In the genomic region with DNA sequence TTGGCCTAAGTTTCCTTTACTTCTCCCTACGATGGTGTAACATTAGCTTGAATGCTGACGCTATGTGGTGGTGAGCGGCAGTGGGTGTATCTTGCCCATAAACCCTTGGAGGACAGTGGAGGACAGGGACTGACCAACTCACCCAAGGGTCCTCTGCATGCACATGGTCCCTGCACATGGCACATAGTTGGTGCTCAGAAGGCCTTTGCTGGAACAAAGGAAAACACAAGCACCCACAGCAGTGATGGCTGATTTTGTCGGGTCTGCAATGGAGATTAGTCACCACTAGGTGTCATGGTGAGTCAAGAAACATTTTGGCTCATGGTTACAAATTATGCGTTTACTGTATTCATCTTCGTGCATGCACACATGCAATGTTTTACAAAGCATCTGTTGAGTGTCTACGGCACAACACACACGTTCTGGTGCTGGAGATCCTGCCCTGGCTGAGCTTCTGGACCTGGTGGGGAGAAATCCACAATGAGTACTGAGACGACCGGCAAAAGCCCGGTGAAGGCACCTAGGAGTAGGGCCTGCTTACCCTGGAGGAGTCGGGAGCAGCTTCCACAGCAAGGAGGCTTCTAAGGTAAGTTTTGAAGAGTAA, we compare ENCODE assay signal across 8 cellular contexts. TPM values are rescaled to one million over a fixed set of nuclear protein-coding genes. Genes with fewer than 3 reads are reported as not detected.
A peak's percentile ranks its signal among the peaks of the same experiment; 100 is the strongest.
DNase-seq lines count a peak whose midpoint lies in the region; ATAC-seq and TF ChIP-seq lines count a peak whose summit lies in the region.

No MANE protein-coding gene starts in this region.

- H4K91ac ChIP-seq in neuronal stem cell (ENCODE audit: low read depth, low read length, poor library complexity) = no peak overlapping the region

- TF ChIP-seq CTCF in fibroblast of the aortic adventitia (IDR thresholded peaks at IDR 0.05; ENCODE audit: insufficient read depth, low read length) = peak; percentile 81

- peaks cover 6% of the 10 kb centered on the region for H3K27me3 Mint-ChIP-seq in activated CD4-positive, alpha-beta memory T cell treated with anti-CD3 and anti-CD28 coated beads for 36 hours
- peaks cover 5% of the 10 kb centered on the region for H3K27me3 Mint-ChIP-seq in T-helper 2 cell treated with Interferon-gamma antibody and Interleukin-4, amounts not matched to agents 5 μg/mL and 100 μg/mL, for 36 hours (ENCODE audit: low read depth)

- no peak overlapping the region for H3K18ac ChIP-seq in neuronal stem cell (ENCODE audit: low read length)

- no peak overlapping the region for H3K14ac ChIP-seq in neuronal stem cell (ENCODE audit: low read length)

- no peak overlapping the region for H2AK5ac ChIP-seq in neuronal stem cell (ENCODE audit: low read depth, low read length)

- no peak overlapping the region for H3K23ac ChIP-seq in neuronal stem cell (ENCODE audit: low read depth, low read length, poor library complexity)

- no peaks in the 10 kb centered on the region for H3K36me3 ChIP-seq in neuronal stem cell (replicated peaks in 1 of 2; ENCODE audit: control insufficient read depth in 2 of 2, insufficient read depth in 2 of 2, low read length in 2 of 2)

- no peak overlapping the region for H3K4me3 ChIP-seq in fibroblast of the aortic adventitia (ENCODE audit: low read depth, low read length)
- no peak overlapping the region for H3K4me3 ChIP-seq in neuronal stem cell (ENCODE audit: low read length in 2 of 2)

- H2BK5ac ChIP-seq in neuronal stem cell (ENCODE audit: low read length) = no peak overlapping the region

- CTCF ChIA-PET in activated CD4-positive, alpha-beta memory T cell treated with anti-CD3 and anti-CD28 coated beads for 36 hours (lab: Charles Lee) = interaction anchor here (0.6 to 3.0 kb wide), 26 partner anchors 9 to 599 kb away, joined by 3 to 23 read pairs (median 4); partner anchors contain the start of gene PDCL3

- no peak overlapping the region for H3K27ac Mint-ChIP-seq in activated CD4-positive, alpha-beta memory T cell treated with anti-CD3 and anti-CD28 coated beads for 36 hours
- H3K27ac Mint-ChIP-seq in T-helper 2 cell treated with Interferon-gamma antibody and Interleukin-4, amounts not matched to agents 5 μg/mL and 100 μg/mL, for 36 hours = no peak overlapping the region

- H3K79me1 ChIP-seq in neuronal stem cell (ENCODE audit: low read depth, low read length) = no peaks in the 10 kb centered on the region

- no peak overlapping the region for H3K9ac ChIP-seq in neuronal stem cell (ENCODE audit: low read depth, low read length, poor library complexity)

- H3K27ac ChIP-seq in neuronal stem cell (replicated peaks; ENCODE audit: low read length) = no peak overlapping the region

- no peak overlapping the region for H2BK120ac ChIP-seq in neuronal stem cell (ENCODE audit: low read depth, low read length)

- H3K4ac ChIP-seq in neuronal stem cell (ENCODE audit: low read length) = peak overlapping the region; percentile 14

- peaks cover 2% of the 10 kb centered on the region for H3K4me1 Mint-ChIP-seq in activated CD4-positive, alpha-beta memory T cell treated with anti-CD3 and anti-CD28 coated beads for 36 hours (ENCODE audit: low read depth)
- H3K4me1 Mint-ChIP-seq in T-helper 2 cell treated with Interferon-gamma antibody and Interleukin-4, amounts not matched to agents 5 μg/mL and 100 μg/mL, for 36 hours (ENCODE audit: low read depth) = peaks cover 4% of the 10 kb centered on the region

- no peaks in the 10 kb centered on the region for H3K9me3 ChIP-seq in neuronal stem cell (replicated peaks in 1 of 2; ENCODE audit: control insufficient read depth in 2 of 2, insufficient read depth in 1 of 2, low read depth in 1 of 2, low read length in 2 of 2)

- peak; percentile 38 for DNase-seq in stimulated activated CD4-positive, alpha-beta T cell treated with anti-CD3 and anti-CD28 coated beads, Interleukin-15, amount 100 ng/mL, for 24 hours
- DNase-seq in stimulated activated CD4-positive, alpha-beta T cell treated with anti-CD3 and anti-CD28 coated beads, Interleukin-4, amount 100 ng/mL, for 1 hour = no peak
- DNase-seq in NCI-H146 (lab: John Stamatoyannopoulos, UW) = peak; percentile 13
- peak; percentile 46 for DNase-seq in activated CD4-positive, alpha-beta memory T cell treated with anti-CD3 and anti-CD28 coated beads for 36 hours
- DNase-seq in fibroblast of the aortic adventitia (ENCODE audit: low read depth) = peak; percentile 59
- DNase-seq in neuronal stem cell (ENCODE audit: low spot score) = peak; percentile 40
- DNase-seq in T-helper 2 cell treated with Interferon-gamma antibody and Interleukin-4, amounts not matched to agents 5 μg/mL and 100 μg/mL, for 36 hours (ENCODE audit: low spot score) = no peak

- intact Hi-C loops in activated CD4-positive, alpha-beta memory T cell treated with anti-CD3 and anti-CD28 coated beads for 36 hours (cut with micrococcal nuclease) = loop anchor here (5.0 kb wide), 1 partner anchor 545 kb away; the partner anchor contains the start of gene TBC1D8

- H2AFZ ChIP-seq in neuronal stem cell (ENCODE audit: low read length) = peak overlapping the region; percentile 58

- no peaks in the 10 kb centered on the region for H3K36me3 Mint-ChIP-seq in activated CD4-positive, alpha-beta memory T cell treated with anti-CD3 and anti-CD28 coated beads for 36 hours
- H3K36me3 Mint-ChIP-seq in T-helper 2 cell treated with Interferon-gamma antibody and Interleukin-4, amounts not matched to agents 5 μg/mL and 100 μg/mL, for 36 hours (ENCODE audit: low read depth) = no peaks in the 10 kb centered on the region

- ATAC-seq in GM21360 (IDR thresholded peaks at IDR 0.05; ENCODE audit: unreplicated experiment) = no peak

- H3K4me2 ChIP-seq in neuronal stem cell (ENCODE audit: insufficient read depth, low read length, poor library complexity, severe bottlenecking) = no peak overlapping the region

- H3K4me1 ChIP-seq in neuronal stem cell (ENCODE audit: control insufficient read depth in 2 of 2, insufficient read depth in 1 of 2, low read depth in 1 of 2, low read length in 2 of 2) = peaks cover under 1 to 8% of the 10 kb centered on the region in 2 donors

- POLR2A ChIA-PET in activated CD4-positive, alpha-beta memory T cell treated with anti-CD3 and anti-CD28 coated beads for 36 hours (lab: Charles Lee) = no interaction called here

- no peak overlapping the region for H4K8ac ChIP-seq in neuronal stem cell (ENCODE audit: low read depth, low read length)

- no CpG with 5 or more reads among the region's 12 CpGs for WGBS in neuronal stem cell (ENCODE audit: extremely low coverage in 2 of 2, insufficient read length in 2 of 2, insufficient replicate concordance in 1 of 2), 2 donors

- H3K9me3 Mint-ChIP-seq in activated CD4-positive, alpha-beta memory T cell treated with anti-CD3 and anti-CD28 coated beads for 36 hours = no peaks in the 10 kb centered on the region
- H3K9me3 Mint-ChIP-seq in T-helper 2 cell treated with Interferon-gamma antibody and Interleukin-4, amounts not matched to agents 5 μg/mL and 100 μg/mL, for 36 hours = no peaks in the 10 kb centered on the region

- no peak overlapping the region for H2BK12ac ChIP-seq in neuronal stem cell (ENCODE audit: low read length)

- peak overlapping the region; percentile 13 for H3K4me3 Mint-ChIP-seq in activated CD4-positive, alpha-beta memory T cell treated with anti-CD3 and anti-CD28 coated beads for 36 hours
- no peak overlapping the region for H3K4me3 Mint-ChIP-seq in T-helper 2 cell treated with Interferon-gamma antibody and Interleukin-4, amounts not matched to agents 5 μg/mL and 100 μg/mL, for 36 hours

- H3K27me3 ChIP-seq in neuronal stem cell (ENCODE audit: control insufficient read depth in 3 of 3, insufficient read depth in 3 of 3, low read depth in 1 of 3, low read length in 3 of 3) = peaks cover 0 to 6% (median 0%) of the 10 kb centered on the region in 3 experiments

- no peak overlapping the region for H2BK15ac ChIP-seq in neuronal stem cell (ENCODE audit: low read length)

RNA-seq across cellular contexts. Expression of gene PDCL3, which starts 44.0 kb away (rescaled TPM):
- total RNA-seq in activated CD4-positive, alpha-beta memory T cell treated with anti-CD3 and anti-CD28 coated beads for 36 hours = 10 to 100 TPM; 45.9 to 47.7 TPM
- 15.4 and 16.2 TPM in 2 replicates for total RNA-seq in fibroblast of the aortic adventitia (ENCODE audit: low replicate concordance)
- polyA plus RNA-seq in neuronal stem cell (2013, experiment 1 of 2) = 17.1 TPM
- polyA plus RNA-seq in neuronal stem cell (2013, experiment 2 of 2) = 17.3 TPM

Comparison
In these comparisons a context has a peak if more than half of its experiments do, and no peak if none do; other contexts are left out.
1. DNase-seq: peak in stimulated activated CD4-positive, alpha-beta T cell treated with anti-CD3 and anti-CD28 coated beads, Interleukin-15, amount 100 ng/mL, for 24 hours (single experiment), NCI-H146 (single experiment), activated CD4-positive, alpha-beta memory T cell treated with anti-CD3 and anti-CD28 coated beads for 36 hours (single experiment), fibroblast of the aortic adventitia (single experiment) and neuronal stem cell (single experiment); none in stimulated activated CD4-positive, alpha-beta T cell treated with anti-CD3 and anti-CD28 coated beads, Interleukin-4, amount 100 ng/mL, for 1 hour (single experiment) and T-helper 2 cell treated with Interferon-gamma antibody and Interleukin-4, amounts not matched to agents 5 μg/mL and 100 μg/mL, for 36 hours (single experiment).